Comparison of ENCODE assay signal across 1 cellular context in the genomic region with DNA sequence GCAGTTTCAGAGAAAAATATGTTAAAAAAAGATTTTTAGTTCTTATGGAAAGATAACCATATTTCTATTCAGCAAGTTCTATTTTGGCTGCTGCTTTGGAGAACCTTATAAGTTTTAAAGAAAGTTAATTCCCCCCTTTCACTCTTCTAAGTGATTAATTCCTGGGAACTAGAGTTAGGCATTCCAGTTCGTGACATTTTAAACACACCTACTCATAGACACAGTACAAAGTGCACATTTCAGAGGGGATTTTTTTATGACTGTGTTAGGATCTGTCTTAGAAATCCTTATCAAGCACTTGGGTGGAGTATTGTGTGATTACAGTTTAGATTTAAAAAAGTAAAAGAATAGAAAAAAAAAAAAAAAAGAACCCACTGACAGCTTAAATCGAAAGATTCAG.
TF ChIP-seq lines count a peak whose summit lies in the region.

No MANE protein-coding gene starts in this region.

TF ChIP-seq in HepG2, 621 proteins besides CTCF, POLR2A, EP300 and RAD21:
- TF ChIP-seq NFE2L2 (IDR thresholded peaks at IDR 0.05; ENCODE audit: low read length) (no peak), ZNF468 (CRISPR knock-in tag; IDR thresholded peaks at IDR 0.05) (no peak), ZNF564 (CRISPR knock-in tag; IDR thresholded peaks at IDR 0.05) (no peak), GTF3A (CRISPR knock-in tag; conservative IDR thresholded peaks at IDR 0.05) (no peak), TOE1 (CRISPR knock-in tag; IDR thresholded peaks at IDR 0.05) (no peak), ZNF260 (CRISPR knock-in tag; IDR thresholded peaks at IDR 0.05; ENCODE audit: borderline replicate concordance, low read depth) (no peak), KMT2A (CRISPR knock-in tag; IDR thresholded peaks at IDR 0.05) (no peak), TFAP4 (IDR thresholded peaks at IDR 0.05; ENCODE audit: borderline replicate concordance, low read depth) (no peak), ZMYM2 (CRISPR knock-in tag; IDR thresholded peaks at IDR 0.05) (no peak), ETV5 (CRISPR knock-in tag; IDR thresholded peaks at IDR 0.05; ENCODE audit: borderline replicate concordance) (no peak), NCOA5 (CRISPR knock-in tag; IDR thresholded peaks at IDR 0.05) (no peak), SMARCE1 (IDR thresholded peaks at IDR 0.05; ENCODE audit: borderline replicate concordance) (no peak)
